15 cellular contexts compared by ENCODE assay signal in the genomic region with DNA sequence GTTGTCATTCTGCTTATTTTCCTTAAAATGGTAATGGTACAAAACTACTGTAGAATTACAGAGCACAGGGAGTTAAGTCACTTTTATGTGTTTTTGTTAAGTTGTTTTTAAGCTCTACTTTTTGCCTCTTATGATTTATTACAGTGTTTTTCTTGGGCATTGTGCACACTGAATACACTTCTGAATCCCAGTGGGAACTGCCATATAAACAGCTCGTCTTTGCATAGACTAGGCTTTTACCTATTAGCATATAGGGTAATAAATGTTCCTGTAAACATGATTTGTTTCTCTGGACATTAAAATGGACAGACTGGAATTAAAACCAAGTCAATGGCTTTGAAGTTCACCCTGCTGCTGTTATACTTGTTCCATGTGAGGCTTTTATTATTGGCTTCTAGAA.
"Had no signal": no experiment of that assay in that cellular context is flagged by ENCODE, and none has a peak within 500 bp of the region (broad histone marks: within the 10 kb centered on the region; RNA-seq: fewer than 3 reads in every experiment).

No MANE protein-coding gene starts in this region.

- H3K9me3 ChIP-seq: prostate gland had no signal

- H3K4me3 Mint-ChIP-seq: endodermal cell; natural killer cell treated with Interleukin-12 subunit alpha and Interleukin-12 subunit beta and Interleukin-15 and Interleukin-18, amount 100 ng/mL, for 72 hours had no signal

- H3K4me3 ChIP-seq: lung, prostate gland had no signal

- H3K36me3 ChIP-seq: prostate gland had no signal

- H3K9me3 Mint-ChIP-seq: activated T-helper 2 cell treated with anti-CD3 and anti-CD28 coated beads, Interferon-gamma antibody, Interleukin-2, Interleukin-4, amounts not matched to agents 10 μg/mL and 5 μg/mL and 100 μg/mL, durations not matched to agents 14 hours and 24 hours and 36 hours; endodermal cell; natural killer cell treated with Interleukin-12 subunit alpha and Interleukin-12 subunit beta and Interleukin-15 and Interleukin-18, amount 100 ng/mL, for 72 hours had no signal

- H3K27me3 Mint-ChIP-seq: natural killer cell treated with Interleukin-12 subunit alpha and Interleukin-12 subunit beta and Interleukin-15 and Interleukin-18, amount 100 ng/mL, for 72 hours had no signal

- H3K27ac Mint-ChIP-seq: activated T-helper 2 cell treated with anti-CD3 and anti-CD28 coated beads, Interferon-gamma antibody, Interleukin-2, Interleukin-4, amounts not matched to agents 10 μg/mL and 5 μg/mL and 100 μg/mL, durations not matched to agents 14 hours and 24 hours and 36 hours; endodermal cell; natural killer cell treated with Interleukin-12 subunit alpha and Interleukin-12 subunit beta and Interleukin-15 and Interleukin-18, amount 100 ng/mL, for 72 hours had no signal

- DNase-seq: activated naive CD4-positive, alpha-beta T cell treated with anti-CD3 and anti-CD28 coated beads, Interleukin-2, amount 50 U/mL, for 16 hours; anterior cingulate cortex; dermis blood vessel endothelial cell; endodermal cell; glutamatergic neuron; occipital lobe; stimulated activated CD4-positive, alpha-beta T cell treated with anti-CD3 and anti-CD28 coated beads, Interleukin-2, amount 100 ng/mL, for 48 hours; stimulated activated naive CD4-positive, alpha-beta T cell treated with Interleukin-2 at 50 U/mL for 16 hours; T-helper 9 cell had no signal

- H3K36me3 Mint-ChIP-seq: natural killer cell treated with Interleukin-12 subunit alpha and Interleukin-12 subunit beta and Interleukin-15 and Interleukin-18, amount 100 ng/mL, for 72 hours had no signal

- ATAC-seq: esophagus mucosa; natural killer cell treated with Interleukin-12 subunit alpha and Interleukin-12 subunit beta and Interleukin-15 and Interleukin-18, amount 100 ng/mL, for 72 hours; sciatic nerve had no signal
